9 cellular contexts compared by ENCODE assay signal in the genomic region with DNA sequence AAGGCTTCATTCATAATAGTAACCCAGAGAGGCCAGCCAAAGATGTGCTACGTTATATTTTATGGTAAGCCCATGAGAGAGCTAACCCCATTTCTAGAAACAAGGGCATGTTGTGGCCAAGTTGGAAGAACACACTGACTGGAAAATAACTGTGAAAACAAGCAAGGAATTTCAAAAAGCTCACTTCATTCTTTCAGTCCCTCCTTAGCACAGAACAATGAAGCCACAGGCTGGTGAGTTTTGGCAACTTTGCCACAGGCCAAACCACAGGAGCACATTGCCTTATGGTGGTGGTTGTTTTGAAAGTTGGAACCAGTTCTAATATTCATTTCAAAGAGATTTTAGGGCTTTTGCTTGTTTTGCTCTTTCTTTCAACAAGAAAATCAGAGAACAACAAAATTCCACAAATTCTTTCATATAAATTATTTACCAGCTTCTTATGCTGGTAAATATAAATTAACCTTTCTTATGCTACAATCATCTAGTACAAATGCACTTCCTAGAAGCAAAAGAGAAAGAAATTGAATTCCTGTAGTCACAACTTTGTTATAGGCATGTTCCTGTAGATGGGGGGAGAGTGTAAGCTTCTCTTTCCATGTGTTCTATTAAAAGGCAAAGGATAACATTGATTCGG.
DNase-seq lines count a peak whose midpoint lies in the region; ATAC-seq, FAIRE-seq and TF ChIP-seq lines count a peak whose summit lies in the region.
"Had no signal": no experiment of that assay in that cellular context is flagged by ENCODE, and none has a peak within 500 bp of the region (broad histone marks: within the 10 kb centered on the region; RNA-seq: fewer than 3 reads in every experiment).

No MANE protein-coding gene starts in this region.

- H3K36me3 ChIP-seq in DND-41 (ENCODE audit: insufficient read depth, low read length) (no peaks in the 10 kb centered on the region), pancreas (no peaks in the 10 kb centered on the region), esophagus muscularis mucosa (no peaks in the 10 kb centered on the region)

- H3K4me1 ChIP-seq in DND-41 (ENCODE audit: insufficient read depth, low read length) (no peaks in the 10 kb centered on the region), pancreas (peaks cover 0 to 3% (median 0%) of the 10 kb centered on the region in 3 donors), esophagus muscularis mucosa (peaks cover 0 to 3% (median 0%) of the 10 kb centered on the region in 4 donors)

- no peak for FAIRE-seq in pancreas (lab: Jason Lieb, UNC)

- no peaks in the 10 kb centered on the region for H3K79me2 ChIP-seq in DND-41 (ENCODE audit: insufficient read depth, low read length)

- TF ChIP-seq POLR2A in NB4 (IDR thresholded peaks at IDR 0.05; ENCODE audit: extremely low read depth, insufficient read length), result no peak
- no peak for TF ChIP-seq POLR2A in esophagus muscularis mucosa (IDR thresholded peaks at IDR 0.05; ENCODE audit: low read depth)

- TF ChIP-seq CTCF in DND-41 (IDR thresholded peaks at IDR 0.05; ENCODE audit: borderline replicate concordance, extremely low read depth, low read length, poor library complexity, severe bottlenecking), result no peak
- no peak for TF ChIP-seq CTCF in NB4 (IDR thresholded peaks at IDR 0.05; ENCODE audit: low read depth, low read length)
- TF ChIP-seq CTCF in pancreas (IDR thresholded peaks at IDR 0.05), result no peak
- no peak for TF ChIP-seq CTCF in esophagus muscularis mucosa (IDR thresholded peaks at IDR 0.05)

- no peak overlapping the region for H3K4me2 ChIP-seq in DND-41 (ENCODE audit: insufficient read depth, low read length)

- no peak overlapping the region for H3K9ac ChIP-seq in DND-41 (ENCODE audit: low read depth, low read length)

- intact Hi-C loops in pancreas (cut with DNase I), result no loop called here
- intact Hi-C loops in esophagus muscularis mucosa (cut with DNase I), result no loop called here

- no peaks in the 10 kb centered on the region for H4K20me1 ChIP-seq in DND-41 (ENCODE audit: insufficient read depth, low read length)

- H3K4me3 ChIP-seq in DND-41 (ENCODE audit: low read depth in 1 of 2, low read length in 2 of 2) (no peak overlapping the region), NB4 (ENCODE audit: low read depth, low read length) (no peak overlapping the region), pancreas (no peak overlapping the region), esophagus muscularis mucosa (no peak overlapping the region)

- no peak overlapping the region for H2AFZ ChIP-seq in DND-41 (ENCODE audit: low read depth, low read length)

- H3K27ac ChIP-seq in DND-41 (ENCODE audit: low read length) (no peak overlapping the region), pancreas (peak overlapping the region in 2 of 4 donors; percentile 47 to 49), esophagus muscularis mucosa (replicated peaks in 1 of 4) (no peak overlapping the region)

- DNase-seq in DND-41 (peak; percentile 4), NB4 (ENCODE audit: low read depth) (peak; percentile 76), epidermal melanocyte (ENCODE audit: insufficient read length, low spot score) (peak; percentile 41), pancreas (no peak), NCI-H748 treated with DMSO at 0.1 percent for 48 hours (lab: John Stamatoyannopoulos, UW) (no peak), esophagus muscularis mucosa (ENCODE audit: extremely low spot score) (no peak)
- DNase-seq in effector CD4-positive, alpha-beta T cell, result no peak
- DNase-seq: natural killer cell had no signal

- H3K27me3 ChIP-seq in DND-41 (ENCODE audit: insufficient read depth, low read length, poor library complexity) (no peaks in the 10 kb centered on the region), pancreas (no peaks in the 10 kb centered on the region), esophagus muscularis mucosa (no peaks in the 10 kb centered on the region)

- no peak for TF ChIP-seq EP300 in esophagus muscularis mucosa (IDR thresholded peaks at IDR 0.05)

- ATAC-seq in DND-41 (ENCODE audit: insufficient read depth, low read depth) (no peak), pancreas (peak in 3 of 4 donors; percentile 24 to 68 (median 48)), HG02970 (IDR thresholded peaks at IDR 0.05; ENCODE audit: low FRiP score, unreplicated experiment) (no peak)

- H3K9me3 ChIP-seq in DND-41 (ENCODE audit: insufficient read depth, low read length, severe bottlenecking) (no peaks in the 10 kb centered on the region), pancreas (no peaks in the 10 kb centered on the region), esophagus muscularis mucosa (no peaks in the 10 kb centered on the region)

- 45 to 48% methylated on average over 2 of the region's 2 CpGs for WGBS in pancreas, 2 donors
- WGBS in esophagus muscularis mucosa, result 69% methylated on average over 2 of the region's 2 CpGs

Comparison
In these comparisons a context has a peak if more than half of its experiments do, and no peak if none do; other contexts are left out.
1. ATAC-seq: peak in pancreas (3 of 4); none in DND-41 (single experiment) and HG02970 (single experiment).
2. DNase-seq: peak in DND-41 (single experiment), NB4 (single experiment) and epidermal melanocyte (single experiment); none in pancreas (0 of 6), NCI-H748 treated with DMSO at 0.1 percent for 48 hours (single experiment), effector CD4-positive, alpha-beta T cell (single experiment) and esophagus muscularis mucosa (single experiment).